In the genomic region with DNA sequence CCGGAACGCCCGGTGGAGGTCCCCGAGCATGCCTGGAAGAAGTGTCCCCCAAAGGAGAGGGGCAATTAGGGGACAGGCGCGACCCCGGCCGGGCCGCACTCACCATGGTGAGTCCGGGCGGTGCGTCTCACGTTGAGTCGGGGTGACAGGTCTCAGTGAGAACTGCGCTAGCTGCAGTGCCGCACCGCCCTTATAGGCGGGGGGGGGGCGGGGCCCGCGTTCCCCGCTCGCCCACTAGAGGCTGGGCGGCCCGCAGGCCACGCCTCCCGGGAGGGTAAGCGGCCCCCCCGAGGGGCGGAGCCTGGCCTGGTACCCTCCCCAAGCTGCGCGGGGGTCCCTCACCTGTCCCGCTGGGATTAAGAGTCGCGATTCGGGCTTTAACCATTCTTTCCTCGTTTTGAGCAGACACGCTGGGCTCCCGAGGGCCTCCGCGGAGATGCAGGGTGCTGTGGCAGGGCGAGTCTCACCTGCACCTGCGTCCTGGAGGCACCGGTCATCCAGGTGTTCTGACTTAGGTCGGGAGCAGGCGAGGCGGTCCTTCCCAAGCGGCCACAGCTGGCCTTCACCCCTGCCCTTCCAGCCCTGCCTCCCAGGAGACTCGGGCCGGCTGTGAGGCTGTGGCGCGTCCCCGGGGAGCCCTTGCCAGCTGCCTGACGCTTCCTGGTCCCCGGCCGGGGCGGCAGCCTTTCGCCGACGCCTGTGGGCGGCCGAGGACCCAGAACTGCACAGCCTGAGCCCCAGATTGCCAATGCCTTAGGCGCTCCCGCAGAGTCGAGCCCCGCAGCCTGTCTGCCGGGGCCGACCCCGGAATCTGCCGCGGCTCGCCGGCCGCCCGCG, we compare ENCODE assay signal across 1 cellular context.
TF ChIP-seq lines count a peak whose summit lies in the region.

A gene (minus strand): TSS at position 166 of the 837 bp plus-strand sequence. CDS start 60 bp downstream, at position 106.

TF ChIP-seq in HepG2, 621 proteins besides CTCF, POLR2A, EP300 and RAD21 (continued from another document and continues in another):
- TF ChIP-seq, protein P1, sequence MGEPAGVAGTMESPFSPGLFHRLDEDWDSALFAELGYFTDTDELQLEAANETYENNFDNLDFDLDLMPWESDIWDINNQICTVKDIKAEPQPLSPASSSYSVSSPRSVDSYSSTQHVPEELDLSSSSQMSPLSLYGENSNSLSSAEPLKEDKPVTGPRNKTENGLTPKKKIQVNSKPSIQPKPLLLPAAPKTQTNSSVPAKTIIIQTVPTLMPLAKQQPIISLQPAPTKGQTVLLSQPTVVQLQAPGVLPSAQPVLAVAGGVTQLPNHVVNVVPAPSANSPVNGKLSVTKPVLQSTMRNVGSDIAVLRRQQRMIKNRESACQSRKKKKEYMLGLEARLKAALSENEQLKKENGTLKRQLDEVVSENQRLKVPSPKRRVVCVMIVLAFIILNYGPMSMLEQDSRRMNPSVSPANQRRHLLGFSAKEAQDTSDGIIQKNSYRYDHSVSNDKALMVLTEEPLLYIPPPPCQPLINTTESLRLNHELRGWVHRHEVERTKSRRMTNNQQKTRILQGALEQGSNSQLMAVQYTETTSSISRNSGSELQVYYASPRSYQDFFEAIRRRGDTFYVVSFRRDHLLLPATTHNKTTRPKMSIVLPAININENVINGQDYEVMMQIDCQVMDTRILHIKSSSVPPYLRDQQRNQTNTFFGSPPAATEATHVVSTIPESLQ (CRISPR knock-in tag; conservative IDR thresholded peaks at IDR 0.05), result no peak
- TF ChIP-seq ZNF205 (CRISPR knock-in tag; IDR thresholded peaks at IDR 0.05), result no peak
- TF ChIP-seq MXI1 (IDR thresholded peaks at IDR 0.05; ENCODE audit: borderline replicate concordance, low read depth, low read length), result peak; percentile 61; the same call in 2 of the 3 replicates
- no peak for TF ChIP-seq ETV5 (CRISPR knock-in tag; IDR thresholded peaks at IDR 0.05; ENCODE audit: borderline replicate concordance)
- TF ChIP-seq, protein P2, sequence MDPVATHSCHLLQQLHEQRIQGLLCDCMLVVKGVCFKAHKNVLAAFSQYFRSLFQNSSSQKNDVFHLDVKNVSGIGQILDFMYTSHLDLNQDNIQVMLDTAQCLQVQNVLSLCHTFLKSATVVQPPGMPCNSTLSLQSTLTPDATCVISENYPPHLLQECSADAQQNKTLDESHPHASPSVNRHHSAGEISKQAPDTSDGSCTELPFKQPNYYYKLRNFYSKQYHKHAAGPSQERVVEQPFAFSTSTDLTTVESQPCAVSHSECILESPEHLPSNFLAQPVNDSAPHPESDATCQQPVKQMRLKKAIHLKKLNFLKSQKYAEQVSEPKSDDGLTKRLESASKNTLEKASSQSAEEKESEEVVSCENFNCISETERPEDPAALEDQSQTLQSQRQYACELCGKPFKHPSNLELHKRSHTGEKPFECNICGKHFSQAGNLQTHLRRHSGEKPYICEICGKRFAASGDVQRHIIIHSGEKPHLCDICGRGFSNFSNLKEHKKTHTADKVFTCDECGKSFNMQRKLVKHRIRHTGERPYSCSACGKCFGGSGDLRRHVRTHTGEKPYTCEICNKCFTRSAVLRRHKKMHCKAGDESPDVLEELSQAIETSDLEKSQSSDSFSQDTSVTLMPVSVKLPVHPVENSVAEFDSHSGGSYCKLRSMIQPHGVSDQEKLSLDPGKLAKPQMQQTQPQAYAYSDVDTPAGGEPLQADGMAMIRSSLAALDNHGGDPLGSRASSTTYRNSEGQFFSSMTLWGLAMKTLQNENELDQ (CRISPR knock-in tag; IDR thresholded peaks at IDR 0.05; ENCODE audit: borderline replicate concordance), result no peak
- no peak for TF ChIP-seq SSRP1 (CRISPR knock-in tag; IDR thresholded peaks at IDR 0.05)
- TF ChIP-seq MYNN (CRISPR knock-in tag; IDR thresholded peaks at IDR 0.05; ENCODE audit: low read depth), result no peak
- no peak for TF ChIP-seq HNRNPH1 (optimal IDR thresholded peaks at IDR 0.05; ENCODE audit: low read depth, low read length)
- 0 out of 2 replicates have a peak, but pooled peaks have one; percentile 52 for TF ChIP-seq ZNF790 (CRISPR knock-in tag; IDR thresholded peaks at IDR 0.05; ENCODE audit: borderline replicate concordance)
- TF ChIP-seq ZNF136 (CRISPR knock-in tag; IDR thresholded peaks at IDR 0.05; ENCODE audit: low read depth), result 0 out of 2 replicates have a peak, but pooled peaks have one; percentile 45
- no peak for TF ChIP-seq ZNF75D (CRISPR knock-in tag; IDR thresholded peaks at IDR 0.05; ENCODE audit: borderline replicate concordance)
- TF ChIP-seq, protein P3, sequence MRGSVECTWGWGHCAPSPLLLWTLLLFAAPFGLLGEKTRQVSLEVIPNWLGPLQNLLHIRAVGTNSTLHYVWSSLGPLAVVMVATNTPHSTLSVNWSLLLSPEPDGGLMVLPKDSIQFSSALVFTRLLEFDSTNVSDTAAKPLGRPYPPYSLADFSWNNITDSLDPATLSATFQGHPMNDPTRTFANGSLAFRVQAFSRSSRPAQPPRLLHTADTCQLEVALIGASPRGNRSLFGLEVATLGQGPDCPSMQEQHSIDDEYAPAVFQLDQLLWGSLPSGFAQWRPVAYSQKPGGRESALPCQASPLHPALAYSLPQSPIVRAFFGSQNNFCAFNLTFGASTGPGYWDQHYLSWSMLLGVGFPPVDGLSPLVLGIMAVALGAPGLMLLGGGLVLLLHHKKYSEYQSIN (CRISPR knock-in tag; IDR thresholded peaks at IDR 0.05; ENCODE audit: borderline replicate concordance), result no peak
- TF ChIP-seq, protein P4, sequence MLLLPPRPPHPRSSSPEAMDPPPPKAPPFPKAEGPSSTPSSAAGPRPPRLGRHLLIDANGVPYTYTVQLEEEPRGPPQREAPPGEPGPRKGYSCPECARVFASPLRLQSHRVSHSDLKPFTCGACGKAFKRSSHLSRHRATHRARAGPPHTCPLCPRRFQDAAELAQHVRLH (CRISPR knock-in tag; IDR thresholded peaks at IDR 0.05; ENCODE audit: borderline replicate concordance, low read depth), result no peak
- no peak for TF ChIP-seq U2AF1 (optimal IDR thresholded peaks at IDR 0.05; ENCODE audit: low read depth, low read length)
- TF ChIP-seq, protein P5, sequence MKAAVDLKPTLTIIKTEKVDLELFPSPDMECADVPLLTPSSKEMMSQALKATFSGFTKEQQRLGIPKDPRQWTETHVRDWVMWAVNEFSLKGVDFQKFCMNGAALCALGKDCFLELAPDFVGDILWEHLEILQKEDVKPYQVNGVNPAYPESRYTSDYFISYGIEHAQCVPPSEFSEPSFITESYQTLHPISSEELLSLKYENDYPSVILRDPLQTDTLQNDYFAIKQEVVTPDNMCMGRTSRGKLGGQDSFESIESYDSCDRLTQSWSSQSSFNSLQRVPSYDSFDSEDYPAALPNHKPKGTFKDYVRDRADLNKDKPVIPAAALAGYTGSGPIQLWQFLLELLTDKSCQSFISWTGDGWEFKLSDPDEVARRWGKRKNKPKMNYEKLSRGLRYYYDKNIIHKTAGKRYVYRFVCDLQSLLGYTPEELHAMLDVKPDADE (CRISPR knock-in tag; IDR thresholded peaks at IDR 0.05), result no peak
- TF ChIP-seq, protein P6, sequence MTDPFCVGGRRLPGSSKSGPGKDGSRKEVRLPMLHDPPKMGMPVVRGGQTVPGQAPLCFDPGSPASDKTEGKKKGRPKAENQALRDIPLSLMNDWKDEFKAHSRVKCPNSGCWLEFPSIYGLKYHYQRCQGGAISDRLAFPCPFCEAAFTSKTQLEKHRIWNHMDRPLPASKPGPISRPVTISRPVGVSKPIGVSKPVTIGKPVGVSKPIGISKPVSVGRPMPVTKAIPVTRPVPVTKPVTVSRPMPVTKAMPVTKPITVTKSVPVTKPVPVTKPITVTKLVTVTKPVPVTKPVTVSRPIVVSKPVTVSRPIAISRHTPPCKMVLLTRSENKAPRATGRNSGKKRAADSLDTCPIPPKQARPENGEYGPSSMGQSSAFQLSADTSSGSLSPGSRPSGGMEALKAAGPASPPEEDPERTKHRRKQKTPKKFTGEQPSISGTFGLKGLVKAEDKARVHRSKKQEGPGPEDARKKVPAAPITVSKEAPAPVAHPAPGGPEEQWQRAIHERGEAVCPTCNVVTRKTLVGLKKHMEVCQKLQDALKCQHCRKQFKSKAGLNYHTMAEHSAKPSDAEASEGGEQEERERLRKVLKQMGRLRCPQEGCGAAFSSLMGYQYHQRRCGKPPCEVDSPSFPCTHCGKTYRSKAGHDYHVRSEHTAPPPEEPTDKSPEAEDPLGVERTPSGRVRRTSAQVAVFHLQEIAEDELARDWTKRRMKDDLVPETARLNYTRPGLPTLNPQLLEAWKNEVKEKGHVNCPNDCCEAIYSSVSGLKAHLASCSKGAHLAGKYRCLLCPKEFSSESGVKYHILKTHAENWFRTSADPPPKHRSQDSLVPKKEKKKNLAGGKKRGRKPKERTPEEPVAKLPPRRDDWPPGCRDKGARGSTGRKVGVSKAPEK (CRISPR knock-in tag; IDR thresholded peaks at IDR 0.05; ENCODE audit: borderline replicate concordance), result no peak
- TF ChIP-seq IKZF4 (CRISPR knock-in tag; IDR thresholded peaks at IDR 0.05; ENCODE audit: borderline replicate concordance, low read depth, not compliant biosample characterization), result peak; percentile 95
- no peak for TF ChIP-seq KDM6A (CRISPR knock-in tag; IDR thresholded peaks at IDR 0.05; ENCODE audit: low read depth)
- no peak for TF ChIP-seq JUND (CRISPR knock-in tag; IDR thresholded peaks at IDR 0.05)
- TF ChIP-seq CHD2 (IDR thresholded peaks at IDR 0.05; ENCODE audit: low read depth, low read length), result 0 out of 2 replicates have a peak, but pooled peaks have one; percentile 23
- TF ChIP-seq, protein P7, sequence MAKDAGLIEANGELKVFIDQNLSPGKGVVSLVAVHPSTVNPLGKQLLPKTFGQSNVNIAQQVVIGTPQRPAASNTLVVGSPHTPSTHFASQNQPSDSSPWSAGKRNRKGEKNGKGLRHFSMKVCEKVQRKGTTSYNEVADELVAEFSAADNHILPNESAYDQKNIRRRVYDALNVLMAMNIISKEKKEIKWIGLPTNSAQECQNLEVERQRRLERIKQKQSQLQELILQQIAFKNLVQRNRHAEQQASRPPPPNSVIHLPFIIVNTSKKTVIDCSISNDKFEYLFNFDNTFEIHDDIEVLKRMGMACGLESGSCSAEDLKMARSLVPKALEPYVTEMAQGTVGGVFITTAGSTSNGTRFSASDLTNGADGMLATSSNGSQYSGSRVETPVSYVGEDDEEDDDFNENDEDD (CRISPR knock-in tag; IDR thresholded peaks at IDR 0.05; ENCODE audit: borderline replicate concordance), result no peak
- TF ChIP-seq ZNF607 (CRISPR knock-in tag; IDR thresholded peaks at IDR 0.05; ENCODE audit: borderline replicate concordance), result peak; percentile 54; the same call in 1 of the 2 replicates
- TF ChIP-seq, protein P8, sequence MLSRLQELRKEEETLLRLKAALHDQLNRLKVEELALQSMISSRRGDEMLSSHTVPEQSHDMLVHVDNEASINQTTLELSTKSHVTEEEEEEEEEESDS (CRISPR knock-in tag; IDR thresholded peaks at IDR 0.05; ENCODE audit: borderline replicate concordance), result no peak
- no peak for TF ChIP-seq ZNF816 (CRISPR knock-in tag; IDR thresholded peaks at IDR 0.05; ENCODE audit: borderline replicate concordance)
- no peak for TF ChIP-seq ZNF530 (CRISPR knock-in tag; IDR thresholded peaks at IDR 0.05; ENCODE audit: low read depth)
- TF ChIP-seq, protein P9, sequence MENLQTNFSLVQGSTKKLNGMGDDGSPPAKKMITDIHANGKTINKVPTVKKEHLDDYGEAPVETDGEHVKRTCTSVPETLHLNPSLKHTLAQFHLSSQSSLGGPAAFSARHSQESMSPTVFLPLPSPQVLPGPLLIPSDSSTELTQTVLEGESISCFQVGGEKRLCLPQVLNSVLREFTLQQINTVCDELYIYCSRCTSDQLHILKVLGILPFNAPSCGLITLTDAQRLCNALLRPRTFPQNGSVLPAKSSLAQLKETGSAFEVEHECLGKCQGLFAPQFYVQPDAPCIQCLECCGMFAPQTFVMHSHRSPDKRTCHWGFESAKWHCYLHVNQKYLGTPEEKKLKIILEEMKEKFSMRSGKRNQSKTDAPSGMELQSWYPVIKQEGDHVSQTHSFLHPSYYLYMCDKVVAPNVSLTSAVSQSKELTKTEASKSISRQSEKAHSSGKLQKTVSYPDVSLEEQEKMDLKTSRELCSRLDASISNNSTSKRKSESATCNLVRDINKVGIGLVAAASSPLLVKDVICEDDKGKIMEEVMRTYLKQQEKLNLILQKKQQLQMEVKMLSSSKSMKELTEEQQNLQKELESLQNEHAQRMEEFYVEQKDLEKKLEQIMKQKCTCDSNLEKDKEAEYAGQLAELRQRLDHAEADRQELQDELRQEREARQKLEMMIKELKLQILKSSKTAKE (CRISPR knock-in tag; IDR thresholded peaks at IDR 0.05; ENCODE audit: borderline replicate concordance), result no peak
- no peak for TF ChIP-seq TBL1XR1 (IDR thresholded peaks at IDR 0.05; ENCODE audit: borderline replicate concordance, low read length, partially characterized antibody)
- 0 out of 2 replicates have a peak, but pooled peaks have one; percentile 59 for TF ChIP-seq ZNF761 (CRISPR knock-in tag; conservative IDR thresholded peaks at IDR 0.05)
- no peak for TF ChIP-seq NR2F1 (CRISPR knock-in tag; IDR thresholded peaks at IDR 0.05)
- no peak for TF ChIP-seq ZNF670 (CRISPR knock-in tag; IDR thresholded peaks at IDR 0.05; ENCODE audit: borderline replicate concordance)
- TF ChIP-seq, protein P10, sequence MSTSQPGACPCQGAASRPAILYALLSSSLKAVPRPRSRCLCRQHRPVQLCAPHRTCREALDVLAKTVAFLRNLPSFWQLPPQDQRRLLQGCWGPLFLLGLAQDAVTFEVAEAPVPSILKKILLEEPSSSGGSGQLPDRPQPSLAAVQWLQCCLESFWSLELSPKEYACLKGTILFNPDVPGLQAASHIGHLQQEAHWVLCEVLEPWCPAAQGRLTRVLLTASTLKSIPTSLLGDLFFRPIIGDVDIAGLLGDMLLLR (CRISPR knock-in tag; IDR thresholded peaks at IDR 0.05), result 0 out of 2 replicates have a peak, but pooled peaks have one; percentile 13
- no peak for TF ChIP-seq ZNF282 (IDR thresholded peaks at IDR 0.05; ENCODE audit: partially characterized antibody)
- 0 out of 2 replicates have a peak, but pooled peaks have one; percentile 43 for TF ChIP-seq TARDBP (CRISPR knock-in tag; IDR thresholded peaks at IDR 0.05)
- TF ChIP-seq SOX6 (IDR thresholded peaks at IDR 0.05), result no peak
- TF ChIP-seq SOX6 (CRISPR knock-in tag; IDR thresholded peaks at IDR 0.05), result peak; percentile 29
- TF ChIP-seq NFE2 (CRISPR knock-in tag; IDR thresholded peaks at IDR 0.05), result no peak
- TF ChIP-seq NFIC (IDR thresholded peaks at IDR 0.05; ENCODE audit: low read length), result no peak
- TF ChIP-seq, protein P11, sequence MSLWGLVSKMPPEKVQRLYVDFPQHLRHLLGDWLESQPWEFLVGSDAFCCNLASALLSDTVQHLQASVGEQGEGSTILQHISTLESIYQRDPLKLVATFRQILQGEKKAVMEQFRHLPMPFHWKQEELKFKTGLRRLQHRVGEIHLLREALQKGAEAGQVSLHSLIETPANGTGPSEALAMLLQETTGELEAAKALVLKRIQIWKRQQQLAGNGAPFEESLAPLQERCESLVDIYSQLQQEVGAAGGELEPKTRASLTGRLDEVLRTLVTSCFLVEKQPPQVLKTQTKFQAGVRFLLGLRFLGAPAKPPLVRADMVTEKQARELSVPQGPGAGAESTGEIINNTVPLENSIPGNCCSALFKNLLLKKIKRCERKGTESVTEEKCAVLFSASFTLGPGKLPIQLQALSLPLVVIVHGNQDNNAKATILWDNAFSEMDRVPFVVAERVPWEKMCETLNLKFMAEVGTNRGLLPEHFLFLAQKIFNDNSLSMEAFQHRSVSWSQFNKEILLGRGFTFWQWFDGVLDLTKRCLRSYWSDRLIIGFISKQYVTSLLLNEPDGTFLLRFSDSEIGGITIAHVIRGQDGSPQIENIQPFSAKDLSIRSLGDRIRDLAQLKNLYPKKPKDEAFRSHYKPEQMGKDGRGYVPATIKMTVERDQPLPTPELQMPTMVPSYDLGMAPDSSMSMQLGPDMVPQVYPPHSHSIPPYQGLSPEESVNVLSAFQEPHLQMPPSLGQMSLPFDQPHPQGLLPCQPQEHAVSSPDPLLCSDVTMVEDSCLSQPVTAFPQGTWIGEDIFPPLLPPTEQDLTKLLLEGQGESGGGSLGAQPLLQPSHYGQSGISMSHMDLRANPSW (CRISPR knock-in tag; IDR thresholded peaks at IDR 0.05; ENCODE audit: borderline replicate concordance), result no peak
